10 cellular contexts compared by ENCODE assay signal in the genomic region with DNA sequence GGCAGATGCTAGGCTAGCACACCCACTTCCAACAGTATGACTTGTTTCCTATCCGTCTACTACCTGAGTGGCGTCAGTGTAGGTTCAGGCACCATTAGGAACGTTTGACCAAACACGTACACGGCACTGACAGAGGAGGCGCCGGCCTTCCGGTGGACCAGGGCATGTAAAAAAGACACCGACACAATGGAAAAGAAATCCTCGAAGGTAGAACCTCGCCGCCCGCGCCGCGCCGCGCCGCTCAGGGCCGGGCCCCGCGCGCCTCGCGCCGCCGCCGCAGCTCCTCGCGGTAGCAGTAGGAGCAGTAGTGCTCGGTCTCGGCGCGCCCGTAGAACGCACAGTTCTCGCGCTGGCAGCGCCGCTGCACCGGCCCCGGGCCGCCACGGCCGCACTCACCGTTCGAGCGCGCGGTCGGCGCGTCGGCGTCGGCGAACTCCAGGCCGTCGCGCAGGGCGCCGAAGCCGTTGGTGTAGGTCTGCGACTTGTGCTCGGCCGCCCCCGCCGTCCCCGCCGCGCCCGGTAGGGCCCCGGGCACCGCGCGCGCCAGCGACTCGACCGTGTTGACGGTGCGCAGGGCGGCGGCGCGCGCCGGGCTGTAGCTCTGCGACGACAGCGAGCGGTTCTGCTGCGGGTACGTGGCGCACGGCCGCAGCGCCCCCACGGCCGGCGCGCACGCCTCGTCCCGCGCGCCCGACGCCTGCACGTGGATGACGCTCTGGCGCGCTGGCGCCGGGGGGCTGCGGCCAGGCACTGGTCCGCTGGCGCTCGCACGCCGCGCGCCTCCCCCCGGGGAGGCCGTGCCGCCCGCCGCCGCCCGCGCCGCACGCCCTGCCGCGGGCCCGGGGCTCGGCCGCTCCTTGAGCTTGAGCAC.
DNase-seq lines count a peak whose midpoint lies in the region; ATAC-seq, FAIRE-seq and TF ChIP-seq lines count a peak whose summit lies in the region.
"Had no signal": no experiment of that assay in that cellular context is flagged by ENCODE, and none has a peak within 500 bp of the region (broad histone marks: within the 10 kb centered on the region; RNA-seq: fewer than 3 reads in every experiment).

No MANE protein-coding gene starts in this region.

- TF ChIP-seq CTCF in natural killer cell (IDR thresholded peaks at IDR 0.05) = no peak
- no peak for TF ChIP-seq CTCF in PC-3 (conservative IDR thresholded peaks at IDR 0.05; ENCODE audit: low read depth, low read length)
- TF ChIP-seq CTCF in D721Med (IDR thresholded peaks at IDR 0.05; ENCODE audit: insufficient read depth, missing control alignments) = no peak

- no peaks in the 10 kb centered on the region for H3K9me2 ChIP-seq in PC-3 (replicated peaks; ENCODE audit: low read length)

- ATAC-seq in natural killer cell = peak; percentile 62 to 75 (median 71)
- ATAC-seq in PC-3 = no peak
- ATAC-seq: Panc1 had no signal

- peaks cover 8% of the 10 kb centered on the region; the same call in 1 of the 2 replicates for H3K27me3 ChIP-seq in PC-3 (ENCODE audit: low read length)
- H3K27me3 ChIP-seq: BLaER1 treated with 17β-estradiol and CSF1 and Interleukin-3, amounts not matched to agents 10 nM and 100 nM had no signal

- H3K27me3 Mint-ChIP-seq in natural killer cell (ENCODE audit: low read depth in 2 of 2) = peaks cover 0 to 3% of the 10 kb centered on the region in 2 donors

- no peaks in the 10 kb centered on the region for H3K36me3 ChIP-seq in PC-3 (ENCODE audit: low read depth, low read length)
- H3K36me3 ChIP-seq: BLaER1 treated with 17β-estradiol and CSF1 and Interleukin-3, amounts not matched to agents 10 nM and 100 nM had no signal

- H3K4me3 Mint-ChIP-seq in natural killer cell = peak overlapping the region; percentile 91

- CTCF ChIA-PET in PC-3 (lab: Charles Lee) = no interaction called here

- no peaks in the 10 kb centered on the region for H4K20me1 ChIP-seq in PC-3 (ENCODE audit: low read length)
- H4K20me1 ChIP-seq: BLaER1 treated with 17β-estradiol and CSF1 and Interleukin-3, amounts not matched to agents 10 nM and 100 nM had no signal

- FAIRE-seq in GM12892 (lab: Jason Lieb, UNC) = no peak
- no peak for FAIRE-seq in D721Med (lab: Jason Lieb, UNC)

- peaks cover 7% of the 10 kb centered on the region for H3K4me1 ChIP-seq in PC-3 (ENCODE audit: insufficient read depth, low read length)

- no peak overlapping the region for H3K9ac ChIP-seq in PC-3 (ENCODE audit: low read length)
- H3K9ac ChIP-seq: BLaER1 treated with 17β-estradiol and CSF1 and Interleukin-3, amounts not matched to agents 10 nM and 100 nM had no signal

- peak; percentile 32 for DNase-seq in AG20443 (ENCODE audit: low spot score)
- DNase-seq in T-helper 9 cell = peak; percentile 41
- DNase-seq in dermis blood vessel endothelial cell = peak; percentile 15
- peak; percentile 40 for DNase-seq in natural killer cell
- DNase-seq in PC-3 = no peak
- DNase-seq in NCI-H1105 (lab: John Stamatoyannopoulos, UW) = no peak
- no peak for DNase-seq in GM12892 (ENCODE audit: insufficient read length)
- DNase-seq in D721Med (ENCODE audit: insufficient read length, low spot score) = no peak

- no TSS peak for BruUV-seq in PC-3 (replicated peaks; lab: Mats Ljungman, UMichigan)

- POLR2A ChIA-PET in PC-3 (lab: Charles Lee; ENCODE audit: unreplicated experiment) = no interaction called here

- intact Hi-C loops in natural killer cell (cut with micrococcal nuclease) = no loop called here
- intact Hi-C loops in PC-3 (cut with micrococcal nuclease) = no loop called here

- H3K27ac Mint-ChIP-seq in natural killer cell = peak overlapping the region; percentile 65 to 80

- H3K27ac ChIP-seq in PC-3 (ENCODE audit: low read length) = no peak overlapping the region
- H3K27ac ChIP-seq: BLaER1 treated with 17β-estradiol and CSF1 and Interleukin-3, amounts not matched to agents 10 nM and 100 nM had no signal

- H2AFZ ChIP-seq in PC-3 (ENCODE audit: low read length) = no peak overlapping the region

- no peaks in the 10 kb centered on the region for H3K9me3 ChIP-seq in PC-3 (ENCODE audit: low read length)

- TF ChIP-seq POLR2A in GM12892 (IDR thresholded peaks at IDR 0.05; ENCODE audit: low read depth, low read length) = no peak

- H3K36me3 Mint-ChIP-seq in natural killer cell = no peaks in the 10 kb centered on the region

- no peak overlapping the region for H3K4me2 ChIP-seq in PC-3 (ENCODE audit: low read length)
- H3K4me2 ChIP-seq: BLaER1 treated with 17β-estradiol and CSF1 and Interleukin-3, amounts not matched to agents 10 nM and 100 nM had no signal

- no peaks in the 10 kb centered on the region for H3K79me2 ChIP-seq in PC-3 (ENCODE audit: low read length)

- H3K4me3 ChIP-seq in PC-3 (ENCODE audit: low read length) = no peak overlapping the region
- H3K4me3 ChIP-seq: BLaER1 treated with 17β-estradiol and CSF1 and Interleukin-3, amounts not matched to agents 10 nM and 100 nM had no signal

- H3K4me1 Mint-ChIP-seq in natural killer cell = peaks cover 31 to 46% of the 10 kb centered on the region in 2 donors

- no peaks in the 10 kb centered on the region for H3F3A ChIP-seq in PC-3 (ENCODE audit: low read length, unreplicated experiment)

- H3K9me3 Mint-ChIP-seq in natural killer cell = no peaks in the 10 kb centered on the region

Comparison
In these comparisons a context has a peak if more than half of its experiments do, and no peak if none do; other contexts are left out.
1. DNase-seq: peak in AG20443 (single experiment), T-helper 9 cell (single experiment), dermis blood vessel endothelial cell (single experiment) and natural killer cell (single experiment); none in PC-3 (single experiment), NCI-H1105 (single experiment), GM12892 (single experiment) and D721Med (single experiment).